In the genomic region with DNA sequence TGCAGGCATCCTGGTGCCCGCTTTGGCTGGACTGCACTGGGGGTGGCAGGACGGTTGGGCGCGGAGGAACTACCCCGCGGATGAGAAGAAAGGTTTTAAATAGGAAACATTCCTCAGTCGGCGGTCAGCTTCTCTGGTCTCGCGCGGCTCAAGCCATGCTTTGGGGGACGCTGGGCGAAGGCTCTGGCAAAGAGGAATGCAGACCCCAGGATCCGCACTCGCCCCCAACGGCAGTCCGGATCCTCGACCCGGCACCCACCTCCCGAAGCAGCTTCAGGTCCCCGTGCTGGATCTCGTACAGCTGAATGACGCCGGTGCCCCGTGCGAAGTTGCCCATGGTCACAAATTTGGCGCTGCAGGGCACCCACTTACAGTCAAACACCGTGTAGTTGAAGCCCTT, we compare ENCODE assay signal across 8 cellular contexts. TPM values are rescaled to one million over a fixed set of nuclear protein-coding genes. Genes with fewer than 3 reads are reported as not detected.
DNase-seq lines count a peak whose midpoint lies in the region; ATAC-seq, FAIRE-seq and TF ChIP-seq lines count a peak whose summit lies in the region.

No MANE protein-coding gene starts in this region.

- peaks cover 45% of the 10 kb centered on the region for H3K4me1 ChIP-seq in BLaER1

- no peak for FAIRE-seq in D721Med (lab: Jason Lieb, UNC)

- H3K4me2 ChIP-seq in BLaER1, result peak overlapping the region; percentile 91

- peak overlapping the region; percentile 97 for H3K9ac ChIP-seq in BLaER1

- no peaks in the 10 kb centered on the region for H3K9me3 Mint-ChIP-seq in activated T-helper 1 cell treated with anti-CD3 and anti-CD28 coated beads, Interleukin-12 subunit alpha, Interleukin-12 subunit beta, Interleukin-2, Interleukin-4 antibody, amounts not matched to agents 30 ng/mL and 10 ng/mL and 1 ng/mL, durations not matched to agents 14 hours and 24 hours and 36 hours

- ATAC-seq in GM19023 (IDR thresholded peaks at IDR 0.05; ENCODE audit: unreplicated experiment) (peak; percentile 22), HG03135 (IDR thresholded peaks at IDR 0.05; ENCODE audit: unreplicated experiment) (peak; percentile 35), left ventricle myocardium superior (peak; percentile 64)

- DNase-seq in activated T-helper 1 cell treated with anti-CD3 and anti-CD28 coated beads, Interleukin-12 subunit alpha, Interleukin-12 subunit beta, Interleukin-2, Interleukin-4 antibody, amounts not matched to agents 30 ng/mL and 10 ng/mL and 1 ng/mL, durations not matched to agents 14 hours and 24 hours and 36 hours (ENCODE audit: low spot score), result no peak
- no peak for DNase-seq in left ventricle myocardium superior
- DNase-seq in skeletal muscle cell (ENCODE audit: low read depth), result no peak
- DNase-seq in SKM-1 (lab: John Stamatoyannopoulos, UW; ENCODE audit: unreplicated experiment), result no peak
- DNase-seq in D721Med (ENCODE audit: insufficient read length, low spot score), result no peak

- peaks cover 35% of the 10 kb centered on the region for H3K36me3 ChIP-seq in BLaER1

- H3K4me1 Mint-ChIP-seq in activated T-helper 1 cell treated with anti-CD3 and anti-CD28 coated beads, Interleukin-12 subunit alpha, Interleukin-12 subunit beta, Interleukin-2, Interleukin-4 antibody, amounts not matched to agents 30 ng/mL and 10 ng/mL and 1 ng/mL, durations not matched to agents 14 hours and 24 hours and 36 hours (ENCODE audit: low read depth), result peaks cover 41% of the 10 kb centered on the region

- H3K27me3 ChIP-seq in BLaER1, result no peaks in the 10 kb centered on the region

- intact Hi-C loops in activated T-helper 1 cell treated with anti-CD3 and anti-CD28 coated beads, Interleukin-12 subunit alpha, Interleukin-12 subunit beta, Interleukin-2, Interleukin-4 antibody, amounts not matched to agents 30 ng/mL and 10 ng/mL and 1 ng/mL, durations not matched to agents 14 hours and 24 hours and 36 hours (cut with micrococcal nuclease), result loop anchor here (1.0 to 5.0 kb wide), 6 partner anchors 35 to 760 kb away; partner anchors contain the start of genes APLF, C1D, ETAA1 and FBXO48
- intact Hi-C loops in left ventricle myocardium superior (cut with micrococcal nuclease), result no loop called here

- H3K36me3 Mint-ChIP-seq in activated T-helper 1 cell treated with anti-CD3 and anti-CD28 coated beads, Interleukin-12 subunit alpha, Interleukin-12 subunit beta, Interleukin-2, Interleukin-4 antibody, amounts not matched to agents 30 ng/mL and 10 ng/mL and 1 ng/mL, durations not matched to agents 14 hours and 24 hours and 36 hours (ENCODE audit: low read depth), result peaks cover 24% of the 10 kb centered on the region

- H3K27ac ChIP-seq in BLaER1, result peak overlapping the region; percentile 97

- no peaks in the 10 kb centered on the region for H3K9me3 ChIP-seq in BLaER1

- H4K20me1 ChIP-seq in BLaER1, result peaks cover 14% of the 10 kb centered on the region; the same call in 1 of the 2 replicates

- TF ChIP-seq CTCF in D721Med (IDR thresholded peaks at IDR 0.05; ENCODE audit: insufficient read depth, missing control alignments), result no peak

- H3K27me3 Mint-ChIP-seq in activated T-helper 1 cell treated with anti-CD3 and anti-CD28 coated beads, Interleukin-12 subunit alpha, Interleukin-12 subunit beta, Interleukin-2, Interleukin-4 antibody, amounts not matched to agents 30 ng/mL and 10 ng/mL and 1 ng/mL, durations not matched to agents 14 hours and 24 hours and 36 hours (ENCODE audit: insufficient read depth), result no peaks in the 10 kb centered on the region

- H3K4me3 ChIP-seq in BLaER1 (peak overlapping the region; percentile 92), skeletal muscle cell (ENCODE audit: low read depth, low read length) (peak overlapping the region; percentile 97)

- H3K27ac Mint-ChIP-seq in activated T-helper 1 cell treated with anti-CD3 and anti-CD28 coated beads, Interleukin-12 subunit alpha, Interleukin-12 subunit beta, Interleukin-2, Interleukin-4 antibody, amounts not matched to agents 30 ng/mL and 10 ng/mL and 1 ng/mL, durations not matched to agents 14 hours and 24 hours and 36 hours, result peak overlapping the region; percentile 100

- H3K4me3 Mint-ChIP-seq in activated T-helper 1 cell treated with anti-CD3 and anti-CD28 coated beads, Interleukin-12 subunit alpha, Interleukin-12 subunit beta, Interleukin-2, Interleukin-4 antibody, amounts not matched to agents 30 ng/mL and 10 ng/mL and 1 ng/mL, durations not matched to agents 14 hours and 24 hours and 36 hours, result peak overlapping the region; percentile 90

RNA-seq across cellular contexts. Expression of gene PNO1, which starts 0.7 kb away (rescaled TPM):
- total RNA-seq in activated T-helper 1 cell treated with anti-CD3 and anti-CD28 coated beads, Interleukin-12 subunit alpha, Interleukin-12 subunit beta, Interleukin-2, Interleukin-4 antibody, amounts not matched to agents 30 ng/mL and 10 ng/mL and 1 ng/mL, durations not matched to agents 14 hours and 24 hours and 36 hours, result 31.3 and 33.4 TPM in 2 replicates
- total RNA-seq in left ventricle myocardium superior, result 7.4 TPM
